Comparison of ENCODE assay signal across 17 cellular contexts in the genomic region with DNA sequence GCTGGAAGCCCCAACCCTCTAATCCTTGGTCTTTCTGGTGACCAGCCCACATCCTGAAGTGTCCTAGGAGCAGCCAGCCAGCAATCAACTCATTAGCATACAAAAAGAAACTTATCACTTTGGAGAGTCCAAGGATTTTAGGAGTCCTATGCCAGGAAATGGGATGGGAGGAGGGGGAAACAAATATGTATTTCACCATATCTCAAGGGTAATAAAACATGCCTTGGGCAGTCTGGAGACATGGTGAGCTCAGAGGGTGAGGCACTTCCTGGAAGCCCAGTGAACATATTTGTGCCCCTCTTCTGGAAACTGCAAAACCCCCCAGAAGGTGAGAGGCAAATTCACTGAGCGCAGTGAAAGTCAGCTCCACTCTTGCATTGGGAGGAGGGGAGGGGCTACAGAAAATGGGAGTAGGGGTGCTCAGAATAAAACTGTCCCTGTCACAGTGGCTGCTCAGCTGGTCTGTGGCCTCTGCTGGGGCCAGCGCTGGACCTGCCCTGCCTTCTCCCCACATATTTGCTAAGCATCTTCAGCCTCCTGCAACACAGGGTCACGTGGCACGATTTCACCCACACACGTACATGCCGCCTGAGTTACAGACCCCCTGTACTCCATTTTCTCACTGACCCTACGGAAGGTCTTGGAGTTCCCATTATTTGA. TPM values are rescaled to one million over a fixed set of nuclear protein-coding genes. Genes with fewer than 3 reads are reported as not detected.
DNase-seq lines count a peak whose midpoint lies in the region; ATAC-seq and TF ChIP-seq lines count a peak whose summit lies in the region.
"Had no signal": no experiment of that assay in that cellular context is flagged by ENCODE, and none has a peak within 500 bp of the region (broad histone marks: within the 10 kb centered on the region; RNA-seq: fewer than 3 reads in every experiment).

No MANE protein-coding gene starts in this region.

- H3K4me1 ChIP-seq in lower lobe of right lung = peaks cover 61% of the 10 kb centered on the region
- H3K4me1 ChIP-seq in suprapubic skin = peaks cover 22% of the 10 kb centered on the region
- H3K4me1 ChIP-seq: breast epithelium, SJCRH30 had no signal

- DNase-seq in activated CD4-positive, alpha-beta T cell treated with anti-CD3 and anti-CD28 coated beads for 36 hours = peak; percentile 1
- DNase-seq in activated CD4-positive, alpha-beta T cell treated with anti-CD3 and anti-CD28 coated beads, Interleukin-2, amount 50 U/mL, for 4 hours = no peak
- DNase-seq in activated CD4-positive, alpha-beta memory T cell treated with anti-CD3 and anti-CD28 coated beads, Interleukin-2, amount 10 ng/mL, durations not matched to agents 7 days and 5 days = no peak
- DNase-seq in lower lobe of right lung (peak; percentile 42), suprapubic skin (ENCODE audit: low spot score in 2 of 2) (peak; percentile 44 to 52), NCI-H187 (lab: John Stamatoyannopoulos, UW) (no peak), superior temporal gyrus (ENCODE audit: extremely low spot score) (no peak)
- DNase-seq: activated T-cell treated with anti-CD3 and anti-CD28 coated beads, Interleukin-2, amount 50 U/mL, for 4 hours; NCI-H1417 treated with DMSO at 0.1 percent for 48 hours; NCI-H774; SJCRH30; substantia nigra had no signal

- H3K4me3 Mint-ChIP-seq in activated CD4-positive, alpha-beta T cell treated with anti-CD3 and anti-CD28 coated beads for 36 hours = no peak overlapping the region
- H3K4me3 Mint-ChIP-seq in activated CD4-positive, alpha-beta memory T cell treated with anti-CD3 and anti-CD28 coated beads, Interleukin-2, amount 10 ng/mL, durations not matched to agents 7 days and 5 days = no peak overlapping the region
- H3K4me3 Mint-ChIP-seq: activated T-cell treated with anti-CD3 and anti-CD28 coated beads, Interleukin-2, amount 50 U/mL, for 4 hours had no signal

- H3K9me3 ChIP-seq in lower lobe of right lung (no peaks in the 10 kb centered on the region), suprapubic skin (no peaks in the 10 kb centered on the region)
- H3K9me3 ChIP-seq: breast epithelium, SJCRH30 had no signal

- TF ChIP-seq CTCF in lower lobe of right lung (IDR thresholded peaks at IDR 0.05) (no peak), suprapubic skin (IDR thresholded peaks at IDR 0.05) (no peak)

- CTCF ChIA-PET in activated CD4-positive, alpha-beta T cell treated with anti-CD3 and anti-CD28 coated beads for 36 hours (lab: Charles Lee) = interaction anchor here (0.8 to 1.1 kb wide), 2 partner anchors 8 to 10 kb away, joined by 3 read pairs; no protein-coding TSS in a partner anchor
- CTCF ChIA-PET in activated CD4-positive, alpha-beta memory T cell treated with anti-CD3 and anti-CD28 coated beads, Interleukin-2, amount 10 ng/mL, durations not matched to agents 7 days and 5 days (lab: Charles Lee) = no interaction called here

- POLR2A ChIA-PET in activated CD4-positive, alpha-beta T cell treated with anti-CD3 and anti-CD28 coated beads for 36 hours (lab: Charles Lee) = no interaction called here
- POLR2A ChIA-PET in activated CD4-positive, alpha-beta memory T cell treated with anti-CD3 and anti-CD28 coated beads, Interleukin-2, amount 10 ng/mL, durations not matched to agents 7 days and 5 days (lab: Charles Lee) = interaction anchor here (1.0 to 1.5 kb wide), 3 partner anchors 10 to 16 kb away, joined by 3 to 4 read pairs (median 4); no protein-coding TSS in a partner anchor

- H3K27ac Mint-ChIP-seq in activated CD4-positive, alpha-beta T cell treated with anti-CD3 and anti-CD28 coated beads for 36 hours = no peak overlapping the region
- H3K27ac Mint-ChIP-seq in activated CD4-positive, alpha-beta memory T cell treated with anti-CD3 and anti-CD28 coated beads, Interleukin-2, amount 10 ng/mL, durations not matched to agents 7 days and 5 days = peak overlapping the region; percentile 42

- no peaks in the 10 kb centered on the region for H3K27me3 Mint-ChIP-seq in activated CD4-positive, alpha-beta T cell treated with anti-CD3 and anti-CD28 coated beads for 36 hours
- H3K27me3 Mint-ChIP-seq in activated CD4-positive, alpha-beta memory T cell treated with anti-CD3 and anti-CD28 coated beads, Interleukin-2, amount 10 ng/mL, durations not matched to agents 7 days and 5 days = no peaks in the 10 kb centered on the region

- H3K27me3 ChIP-seq in lower lobe of right lung (ENCODE audit: low read depth) = no peaks in the 10 kb centered on the region
- no peaks in the 10 kb centered on the region for H3K27me3 ChIP-seq in suprapubic skin
- H3K27me3 ChIP-seq: breast epithelium had no signal

- no peak for ATAC-seq in activated CD4-positive, alpha-beta T cell treated with anti-CD3 and anti-CD28 coated beads for 36 hours
- ATAC-seq in lower lobe of right lung (peak; percentile 29 to 48), GM19035 (IDR thresholded peaks at IDR 0.05; ENCODE audit: unreplicated experiment) (no peak)
- ATAC-seq: GM12878 had no signal

- no peak overlapping the region for H3K27ac ChIP-seq in lower lobe of right lung
- H3K27ac ChIP-seq in suprapubic skin = no peak overlapping the region
- H3K27ac ChIP-seq: 22Rv1, breast epithelium, epithelial cell of prostate, SJCRH30 had no signal

- no peak for TF ChIP-seq EP300 in suprapubic skin (IDR thresholded peaks at IDR 0.05)

- intact Hi-C loops in activated CD4-positive, alpha-beta T cell treated with anti-CD3 and anti-CD28 coated beads for 36 hours (cut with DNase I, micrococcal nuclease) = no loop called here
- intact Hi-C loops in lower lobe of right lung (cut with DNase I) = no loop called here

- 86% methylated on average over 7 of the region's 7 CpGs for WGBS in suprapubic skin

- H3K36me3 Mint-ChIP-seq in activated CD4-positive, alpha-beta T cell treated with anti-CD3 and anti-CD28 coated beads for 36 hours (ENCODE audit: low read depth) = no peaks in the 10 kb centered on the region
- no peaks in the 10 kb centered on the region for H3K36me3 Mint-ChIP-seq in activated CD4-positive, alpha-beta memory T cell treated with anti-CD3 and anti-CD28 coated beads, Interleukin-2, amount 10 ng/mL, durations not matched to agents 7 days and 5 days (ENCODE audit: low read depth)

- H3K36me3 ChIP-seq in lower lobe of right lung (no peaks in the 10 kb centered on the region), suprapubic skin (no peaks in the 10 kb centered on the region)
- H3K36me3 ChIP-seq: breast epithelium, SJCRH30 had no signal

- H3K4me3 ChIP-seq in lower lobe of right lung (no peak overlapping the region), suprapubic skin (no peak overlapping the region)
- H3K4me3 ChIP-seq: breast epithelium, GM12878, SJCRH30 had no signal

- peaks cover 40% of the 10 kb centered on the region for H3K4me1 Mint-ChIP-seq in activated CD4-positive, alpha-beta T cell treated with anti-CD3 and anti-CD28 coated beads for 36 hours
- peaks cover 38% of the 10 kb centered on the region for H3K4me1 Mint-ChIP-seq in activated CD4-positive, alpha-beta memory T cell treated with anti-CD3 and anti-CD28 coated beads, Interleukin-2, amount 10 ng/mL, durations not matched to agents 7 days and 5 days

- no peaks in the 10 kb centered on the region for H3K9me3 Mint-ChIP-seq in activated CD4-positive, alpha-beta T cell treated with anti-CD3 and anti-CD28 coated beads for 36 hours (ENCODE audit: low read depth)
- H3K9me3 Mint-ChIP-seq in activated CD4-positive, alpha-beta memory T cell treated with anti-CD3 and anti-CD28 coated beads, Interleukin-2, amount 10 ng/mL, durations not matched to agents 7 days and 5 days = no peaks in the 10 kb centered on the region
- H3K9me3 Mint-ChIP-seq: activated T-cell treated with anti-CD3 and anti-CD28 coated beads, Interleukin-2, amount 50 U/mL, for 4 hours had no signal

- TF ChIP-seq POLR2A in suprapubic skin (IDR thresholded peaks at IDR 0.05) = no peak

RNA-seq across cellular contexts. Expression of a gene that starts 17.7 kb away (rescaled TPM):
- total RNA-seq in activated CD4-positive, alpha-beta T cell treated with anti-CD3 and anti-CD28 coated beads for 36 hours = 10 to 100 TPM; 33.9 to 34.3 TPM
- 10 to 100 TPM; 46.9 to 47.0 TPM for total RNA-seq in activated CD4-positive, alpha-beta memory T cell treated with anti-CD3 and anti-CD28 coated beads, Interleukin-2, amount 10 ng/mL, durations not matched to agents 7 days and 5 days
- total RNA-seq in lower lobe of right lung (102 TPM), suprapubic skin (100 to 1,000 TPM in 1 of 4 donors, 10 to 100 TPM in 3; 71.9 to 104 (median 79.5) TPM)

Comparison
In these comparisons a context has a peak if more than half of its experiments do, and no peak if none do; other contexts are left out.
1. DNase-seq: peak in activated CD4-positive, alpha-beta T cell treated with anti-CD3 and anti-CD28 coated beads for 36 hours (single experiment), lower lobe of right lung (single experiment) and suprapubic skin (2 of 2); none in activated CD4-positive, alpha-beta T cell treated with anti-CD3 and anti-CD28 coated beads, Interleukin-2, amount 50 U/mL, for 4 hours (0 of 2), activated CD4-positive, alpha-beta memory T cell treated with anti-CD3 and anti-CD28 coated beads, Interleukin-2, amount 10 ng/mL, durations not matched to agents 7 days and 5 days (single experiment), NCI-H187 (0 of 2) and superior temporal gyrus (single experiment).
2. ATAC-seq: peak in lower lobe of right lung (2 of 2); none in activated CD4-positive, alpha-beta T cell treated with anti-CD3 and anti-CD28 coated beads for 36 hours (single experiment) and GM19035 (single experiment).